Comparison of ENCODE assay signal across 9 cellular contexts in the genomic region with DNA sequence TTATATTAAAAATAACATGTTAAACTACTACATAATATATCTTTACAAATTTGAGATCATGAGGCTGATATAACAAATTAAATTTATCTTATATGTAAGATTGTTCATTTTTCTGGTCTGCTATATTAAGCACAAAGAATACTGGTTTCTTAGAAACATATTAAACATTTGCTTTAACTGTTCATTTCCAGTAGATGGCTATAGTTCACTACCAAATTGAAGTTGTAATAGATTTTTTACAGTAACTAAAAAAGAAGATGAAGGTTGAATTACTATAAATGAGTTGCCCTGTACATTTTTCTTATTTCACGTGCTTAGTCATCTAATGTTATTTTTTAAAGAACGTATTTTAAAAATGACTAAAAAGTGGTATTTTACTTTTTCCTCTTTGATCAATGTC. TPM values are rescaled to one million over a fixed set of nuclear protein-coding genes. Genes with fewer than 3 reads are reported as not detected.
DNase-seq lines count a peak whose midpoint lies in the region; ATAC-seq, FAIRE-seq and TF ChIP-seq lines count a peak whose summit lies in the region.
"Had no signal": no experiment of that assay in that cellular context is flagged by ENCODE, and none has a peak within 500 bp of the region (broad histone marks: within the 10 kb centered on the region; RNA-seq: fewer than 3 reads in every experiment).

No MANE protein-coding gene starts in this region.

- no peak for TF ChIP-seq POLR2A in H54 (IDR thresholded peaks at IDR 0.05; ENCODE audit: low read depth, low read length)

- TF ChIP-seq CTCF in 22Rv1 (IDR thresholded peaks at IDR 0.05) (peak; percentile 38), GM10248 (IDR thresholded peaks at IDR 0.05; ENCODE audit: control extremely low read depth, extremely low read depth, low read depth, missing control alignments) (peak; percentile 32), endodermal cell (conservative IDR thresholded peaks at IDR 0.05) (peak; percentile 27), lower lobe of right lung (IDR thresholded peaks at IDR 0.05) (no peak)

- no peak overlapping the region for H3K4me3 ChIP-seq in endodermal cell (ENCODE audit: low read length)
- no peak overlapping the region for H3K4me3 ChIP-seq in lower lobe of right lung

- CTCF ChIA-PET in GM10248 (lab: Yijun Ruan, JAX): interaction anchor here (1.3 to 2.3 kb wide), 3 partner anchors 9 to 825 kb away, joined by 4 to 12 read pairs (median 7); no protein-coding TSS in a partner anchor

- H3K4me3 Mint-ChIP-seq in endodermal cell: no peak overlapping the region
- no peak overlapping the region for H3K4me3 Mint-ChIP-seq in stimulated activated effector memory CD8-positive, alpha-beta T cell treated with anti-CD3 and anti-CD28 coated beads, Interleukin-12 subunit alpha, Interleukin-12 subunit beta, amount 100 ng/mL, for 72 hours

- no peaks in the 10 kb centered on the region for H3K36me3 ChIP-seq in endodermal cell (ENCODE audit: control insufficient read depth, insufficient read depth, low read length)
- H3K36me3 ChIP-seq in lower lobe of right lung: peaks cover 5% of the 10 kb centered on the region

- WGBS in endodermal cell (ENCODE audit: insufficient coverage in 1 of 2, insufficient read length in 1 of 2), 2 experiments: 82 to 100% methylated on average over 1 of the region's 2 CpGs

- H3K4me1 Mint-ChIP-seq in endodermal cell: peaks cover 2% of the 10 kb centered on the region
- H3K4me1 Mint-ChIP-seq in stimulated activated effector memory CD8-positive, alpha-beta T cell treated with anti-CD3 and anti-CD28 coated beads, Interleukin-12 subunit alpha, Interleukin-12 subunit beta, amount 100 ng/mL, for 72 hours: no peaks in the 10 kb centered on the region

- DNase-seq in GM10248 (ENCODE audit: extremely low spot score): no peak
- peak; percentile 61 for DNase-seq in NCI-H748 (lab: John Stamatoyannopoulos, UW; ENCODE audit: unreplicated experiment)
- DNase-seq in endodermal cell: no peak
- no peak for DNase-seq in stimulated activated effector memory CD8-positive, alpha-beta T cell treated with anti-CD3 and anti-CD28 coated beads, Interleukin-12 subunit alpha, Interleukin-12 subunit beta, amount 100 ng/mL, for 72 hours (ENCODE audit: low spot score in 2 of 2)
- no peak for DNase-seq in sciatic nerve (ENCODE audit: low spot score)
- no peak for DNase-seq in H54 (ENCODE audit: insufficient read length, low spot score)
- no peak for DNase-seq in lower lobe of right lung
- DNase-seq: NCI-H2029 treated with DMSO at 0.1 percent for 48 hours had no signal

- H3K4me1 ChIP-seq in endodermal cell (ENCODE audit: control insufficient read depth, insufficient read depth, low read length) (no peaks in the 10 kb centered on the region), lower lobe of right lung (no peaks in the 10 kb centered on the region)

- intact Hi-C loops in sciatic nerve (cut with DNase I) (loop anchor here (10.0 kb wide), 1 partner anchor 830 kb away; no protein-coding TSS in a partner anchor), lower lobe of right lung (cut with DNase I) (no loop called here)

- FAIRE-seq in H54 (lab: Jason Lieb, UNC): no peak

- no peak overlapping the region for H3K27ac Mint-ChIP-seq in endodermal cell
- no peak overlapping the region for H3K27ac Mint-ChIP-seq in stimulated activated effector memory CD8-positive, alpha-beta T cell treated with anti-CD3 and anti-CD28 coated beads, Interleukin-12 subunit alpha, Interleukin-12 subunit beta, amount 100 ng/mL, for 72 hours

- H3K27me3 ChIP-seq in endodermal cell (ENCODE audit: control insufficient read depth, insufficient read depth, low read length, poor library complexity, severe bottlenecking): no peaks in the 10 kb centered on the region
- no peaks in the 10 kb centered on the region for H3K27me3 ChIP-seq in lower lobe of right lung (ENCODE audit: low read depth)

- H3K9me3 ChIP-seq in endodermal cell (ENCODE audit: control insufficient read depth, low read length): no peaks in the 10 kb centered on the region
- no peaks in the 10 kb centered on the region for H3K9me3 ChIP-seq in lower lobe of right lung

- H3K9ac ChIP-seq in endodermal cell (ENCODE audit: extremely low read depth, low read length, poor library complexity, severe bottlenecking): no peak overlapping the region

- H3K27ac ChIP-seq in 22Rv1 (no peak overlapping the region), endodermal cell (ENCODE audit: low read depth, low read length) (no peak overlapping the region), lower lobe of right lung (no peak overlapping the region)

- no peaks in the 10 kb centered on the region for H3K27me3 Mint-ChIP-seq in endodermal cell (ENCODE audit: insufficient read depth)

- ATAC-seq in stimulated activated effector memory CD8-positive, alpha-beta T cell treated with anti-CD3 and anti-CD28 coated beads, Interleukin-12 subunit alpha, Interleukin-12 subunit beta, amount 100 ng/mL, for 72 hours: no peak
- ATAC-seq in sciatic nerve (no peak), lower lobe of right lung (no peak)

- no peaks in the 10 kb centered on the region for H3K9me3 Mint-ChIP-seq in endodermal cell
- no peaks in the 10 kb centered on the region for H3K9me3 Mint-ChIP-seq in stimulated activated effector memory CD8-positive, alpha-beta T cell treated with anti-CD3 and anti-CD28 coated beads, Interleukin-12 subunit alpha, Interleukin-12 subunit beta, amount 100 ng/mL, for 72 hours

- H3K36me3 Mint-ChIP-seq in endodermal cell (ENCODE audit: low read depth): no peaks in the 10 kb centered on the region
- peaks cover 7% of the 10 kb centered on the region for H3K36me3 Mint-ChIP-seq in stimulated activated effector memory CD8-positive, alpha-beta T cell treated with anti-CD3 and anti-CD28 coated beads, Interleukin-12 subunit alpha, Interleukin-12 subunit beta, amount 100 ng/mL, for 72 hours

- POLR2A ChIA-PET in GM10248 (lab: Yijun Ruan, JAX): no interaction called here

RNA-seq across cellular contexts. Expression of a gene that starts 57.0 kb away (rescaled TPM):
- total RNA-seq in endodermal cell (10 to 100 TPM in 1 of 2 donors, 1 to 10 TPM in 1; 7.6 to 13.1 TPM), sciatic nerve (22.9 TPM), lower lobe of right lung (16.1 TPM)
- 5.1 TPM for polyA plus RNA-seq in endodermal cell (2013, experiment 1 of 2)
- polyA plus RNA-seq in endodermal cell (2013, experiment 2 of 2): 5.6 TPM
